22 cellular contexts compared by ENCODE assay signal in the genomic region with DNA sequence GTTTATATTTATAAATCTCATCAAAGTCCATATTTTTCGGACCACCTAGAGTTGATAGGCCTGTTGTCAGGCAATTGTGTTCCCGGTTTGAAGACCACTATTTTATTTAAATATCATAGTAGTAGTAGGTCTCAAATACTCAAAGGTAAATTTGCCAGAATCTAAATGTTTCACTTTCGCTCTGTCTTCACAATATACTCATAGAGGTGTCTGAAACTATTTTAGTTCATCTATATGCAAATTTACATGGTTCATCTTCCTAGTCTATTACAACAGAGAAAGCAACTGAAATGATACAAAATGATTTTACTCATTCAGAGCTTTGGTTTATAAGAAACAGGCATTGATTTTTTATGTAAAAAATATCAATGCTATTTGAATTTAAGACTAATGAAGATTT.
"Had no signal": no experiment of that assay in that cellular context is flagged by ENCODE, and none has a peak within 500 bp of the region (broad histone marks: within the 10 kb centered on the region; RNA-seq: fewer than 3 reads in every experiment).

No MANE protein-coding gene starts in this region.

- ATAC-seq: Right ventricle myocardium inferior, SK-N-SH treated with all-trans-retinoic acid at 6 μM for 48 hours, T-helper 17 cell had no signal

- H3K27ac ChIP-seq: PC-9, Peyer's patch, SJCRH30 had no signal

- H3K36me3 ChIP-seq: MG63, Peyer's patch, SJCRH30 had no signal

- H3K4me3 ChIP-seq: MG63, PC-9, Peyer's patch, SJCRH30 had no signal

- H3K9me3 ChIP-seq: MG63, Peyer's patch, SJCRH30 had no signal

- H3K4me1 ChIP-seq: Peyer's patch, SJCRH30 had no signal

- DNase-seq: KBM-7, MG63, NCI-H1105, NCI-H1417, NCI-H1436 treated with DMSO at 0.1 percent for 48 hours, NCI-H1694, NCI-H187 treated with DMSO at 0.1 percent for 48 hours, NCI-H2029 treated with DMSO at 0.1 percent for 48 hours, NCI-H2171 treated with DMSO at 0.1 percent for 48 hours, NCI-H345, NCI-H446 treated with DMSO at 0.1 percent for 48 hours, NCI-H510A treated with DMSO at 0.1 percent for 48 hours, NCI-H526, NCI-H82, PC-9, Peyer's patch, SHP77 treated with DMSO at 0.1 percent for 48 hours, SJCRH30, T-helper 1 cell, T-helper 17 cell had no signal

- H3K27me3 ChIP-seq: MG63, Peyer's patch, SJCRH30 had no signal

- H3K4me2 ChIP-seq: PC-9 had no signal
